ENCODE assay signal across 8 cellular contexts in the genomic region with DNA sequence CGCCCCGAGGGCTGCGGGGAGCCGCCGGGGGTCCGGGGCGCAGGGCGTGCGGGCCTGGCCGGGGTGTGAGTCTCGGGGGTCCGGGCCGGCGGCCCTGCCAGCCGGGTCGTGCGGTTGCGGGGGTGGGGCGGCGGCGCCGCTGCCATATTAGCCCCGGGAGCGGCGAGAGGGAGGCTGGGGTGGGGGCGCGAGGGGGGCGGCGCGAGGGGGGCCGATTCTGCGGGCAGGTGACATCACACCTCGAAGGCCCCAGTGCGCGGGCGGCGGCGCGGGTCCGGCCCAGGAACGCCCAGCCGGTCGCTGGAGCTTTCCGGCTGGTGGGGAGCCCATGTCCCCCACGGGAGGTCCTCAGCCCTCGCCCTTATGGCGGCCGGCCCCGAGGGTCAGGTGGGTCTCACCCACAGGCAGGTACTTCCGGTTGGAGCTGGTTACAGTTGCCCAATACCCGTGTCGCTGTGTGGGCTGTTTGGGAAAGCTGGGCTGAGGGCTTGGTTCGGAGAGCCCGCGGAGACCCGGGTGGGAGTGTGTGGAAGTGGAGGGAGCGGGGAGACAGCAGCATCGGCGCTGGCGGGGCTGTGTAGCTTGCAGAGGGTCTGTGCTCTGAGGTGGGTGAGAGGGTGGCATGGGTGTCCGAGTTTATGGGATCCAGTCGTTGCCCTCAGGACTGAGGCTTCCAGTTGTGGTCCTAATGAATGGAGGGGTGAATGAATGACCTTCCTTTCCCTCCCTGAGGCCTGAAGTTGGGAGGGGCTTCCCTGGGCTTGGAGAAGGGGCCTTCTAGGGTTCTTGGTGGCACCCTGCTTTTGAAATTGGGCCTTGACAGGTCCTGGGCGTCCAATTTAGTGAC. TPM values are rescaled to one million over a fixed set of nuclear protein-coding genes. Genes with fewer than 3 reads are reported as not detected.
DNase-seq lines count a peak whose midpoint lies in the region; TF ChIP-seq lines count a peak whose summit lies in the region.

No MANE protein-coding gene starts in this region.

- H3K9ac ChIP-seq in muscle layer of colon (ENCODE audit: low read length) = peak overlapping the region; percentile 99

- POLR2A ChIA-PET in RWPE1 (lab: Yijun Ruan, JAX; ENCODE audit: low non-redundant PET) = no interaction called here

- DNase-seq in RWPE1 (ENCODE audit: low spot score) = no peak
- DNase-seq in hepatic stellate cell (ENCODE audit: low spot score) = no peak
- no peak for DNase-seq in occipital lobe (lab: John Stamatoyannopoulos, UW)
- no peak for DNase-seq in activated CD8-positive, alpha-beta memory T cell treated with anti-CD3 and anti-CD28 coated beads for 24 hours
- no peak for DNase-seq in DMS153 (lab: John Stamatoyannopoulos, UW)

- H3K27ac ChIP-seq in RWPE1 (peak overlapping the region; percentile 95), cingulate gyrus (ENCODE audit: low read depth, low read length) (peak overlapping the region; percentile 96), muscle layer of colon (ENCODE audit: low read depth, low read length) (peak overlapping the region; percentile 90)

- H3K4me3 ChIP-seq in GM12875 (ENCODE audit: low read depth, low read length) (peak overlapping the region; percentile 90), muscle layer of colon (ENCODE audit: low read depth in 1 of 2, low read length in 2 of 2) (peak overlapping the region; percentile 90 to 95)

- TF ChIP-seq CTCF in GM12875 (IDR thresholded peaks at IDR 0.05; ENCODE audit: borderline replicate concordance, insufficient read depth, low read depth, low read length) = no peak
- no peak for TF ChIP-seq CTCF in RWPE1 (conservative IDR thresholded peaks at IDR 0.05; ENCODE audit: low read depth)

- no peaks in the 10 kb centered on the region for H3K27me3 ChIP-seq in muscle layer of colon (ENCODE audit: control insufficient read depth in 1 of 2, insufficient read depth in 2 of 2, low read length in 2 of 2)

- no peaks in the 10 kb centered on the region for H3K9me3 ChIP-seq in muscle layer of colon (ENCODE audit: low read length)

- H3K36me3 ChIP-seq in muscle layer of colon (ENCODE audit: insufficient read depth, low read length) = peaks cover 4% of the 10 kb centered on the region

- CTCF ChIA-PET in RWPE1 (lab: Yijun Ruan, JAX) = interaction anchor here (0.6 to 3.3 kb wide), 2 partner anchors 13 to 50 kb away, joined by 5 to 14 read pairs; no protein-coding TSS in a partner anchor

- peaks cover 69% of the 10 kb centered on the region for H3K4me1 ChIP-seq in muscle layer of colon (ENCODE audit: insufficient read depth, low read length)

RNA-seq across cellular contexts. Expression of a gene that starts 0.8 kb away (rescaled TPM):
- total RNA-seq in occipital lobe = 11.7 TPM

RNA-seq across cellular contexts. Expression of a gene that starts 5.6 kb away (rescaled TPM):
- total RNA-seq in occipital lobe = 12.9 TPM

RNA-seq across cellular contexts. Expression of a gene that starts 16.7 kb away (rescaled TPM):
- 0.16 TPM for total RNA-seq in occipital lobe

RNA-seq across cellular contexts. Expression of a gene that starts 23.3 kb away (rescaled TPM):
- 30.9 TPM for total RNA-seq in occipital lobe

RNA-seq across cellular contexts. Expression of a gene that starts 39.6 kb away (rescaled TPM):
- total RNA-seq in occipital lobe = 22.3 TPM
